ENCODE assay signal across 27 cellular contexts in the genomic region with DNA sequence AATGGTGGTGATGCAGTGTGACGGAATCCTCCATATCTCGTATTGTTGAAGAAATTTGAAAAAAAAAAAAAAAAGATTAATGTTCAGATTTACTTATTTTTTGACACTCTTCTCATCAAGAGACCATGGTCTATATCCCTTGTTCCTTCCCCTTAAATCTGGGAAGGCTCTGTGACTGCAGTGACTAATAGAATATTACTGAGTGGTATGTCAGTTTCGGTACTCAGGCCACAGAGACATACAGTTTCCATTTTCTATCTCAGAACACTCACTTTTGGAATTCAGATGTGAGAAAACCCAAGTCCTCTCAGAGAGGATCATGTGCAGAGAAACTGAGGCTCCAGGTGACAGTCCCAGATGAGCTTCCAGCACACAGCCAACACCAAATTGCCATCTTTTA.
"Had no signal": no experiment of that assay in that cellular context is flagged by ENCODE, and none has a peak within 500 bp of the region (broad histone marks: within the 10 kb centered on the region; RNA-seq: fewer than 3 reads in every experiment).

No MANE protein-coding gene starts in this region.

- H3K27me3 ChIP-seq: dorsolateral prefrontal cortex, foreskin keratinocyte, gastroesophageal sphincter, heart left ventricle, hepatocyte, left lung, neural progenitor cell, right lobe of liver, stomach, thyroid gland, vagina had no signal

- H3K4me3 ChIP-seq: gastroesophageal sphincter, heart left ventricle, hepatocyte, left lung, neural progenitor cell, right lobe of liver, smooth muscle cell, stomach, thyroid gland, vagina had no signal

- DNase-seq: dorsolateral prefrontal cortex; effector CD4-positive, alpha-beta T cell; foreskin keratinocyte; heart left ventricle; left cardiac atrium; left lung; mesendoderm; midbrain; naive thymus-derived CD4-positive, alpha-beta T cell; right lobe of liver; stimulated activated CD4-positive, alpha-beta T cell treated with anti-CD3 and anti-CD28 coated beads, Interleukin-12 subunit alpha, Interleukin-12 subunit beta, amount 100 ng/mL, for 4 hours; stimulated activated CD4-positive, alpha-beta T cell treated with anti-CD3 and anti-CD28 coated beads, Interleukin-2, amount 100 ng/mL, for 24 hours; stimulated activated CD4-positive, alpha-beta T cell treated with anti-CD3 and anti-CD28 coated beads, Interleukin-4, amount 100 ng/mL, for 24 hours; stimulated activated naive CD4-positive, alpha-beta T cell treated with Interleukin-2 at 50 U/mL for 16 hours; stomach; thyroid gland; trophoblast cell had no signal

- H3K4me1 ChIP-seq: foreskin keratinocyte, gastroesophageal sphincter, heart left ventricle, left lung, neural progenitor cell, parathyroid adenoma, right lobe of liver, stomach, thyroid gland, vagina had no signal

- H3K27ac Mint-ChIP-seq: naive thymus-derived CD4-positive, alpha-beta T cell; nephron; neural progenitor cell; progenitor cell of endocrine pancreas; stimulated activated effector memory CD8-positive, alpha-beta T cell treated with anti-CD3 and anti-CD28 coated beads, Interleukin-12 subunit alpha, Interleukin-12 subunit beta, amount 100 ng/mL, for 72 hours had no signal

- H3K9me3 Mint-ChIP-seq: neural progenitor cell had no signal

- H3K9me3 ChIP-seq: gastroesophageal sphincter, heart left ventricle, left lung, right lobe of liver, stomach, thyroid gland, vagina had no signal

- H3K4me3 Mint-ChIP-seq: naive thymus-derived CD4-positive, alpha-beta T cell; nephron; neural progenitor cell; stimulated activated effector memory CD8-positive, alpha-beta T cell treated with anti-CD3 and anti-CD28 coated beads, Interleukin-12 subunit alpha, Interleukin-12 subunit beta, amount 100 ng/mL, for 72 hours had no signal

- H3K9ac ChIP-seq: neural progenitor cell, parathyroid adenoma had no signal

- ATAC-seq: esophagus mucosa; foreskin keratinocyte; gastroesophageal sphincter; heart left ventricle; left cardiac atrium; left lung; naive thymus-derived CD4-positive, alpha-beta T cell; right lobe of liver; stimulated activated effector memory CD8-positive, alpha-beta T cell treated with anti-CD3 and anti-CD28 coated beads, Interleukin-12 subunit alpha, Interleukin-12 subunit beta, amount 100 ng/mL, for 72 hours had no signal

- H3K36me3 ChIP-seq: gastroesophageal sphincter, heart left ventricle, left lung, neural progenitor cell, right lobe of liver, stomach, thyroid gland, vagina had no signal

- H3K36me3 Mint-ChIP-seq: naive thymus-derived CD4-positive, alpha-beta T cell; neural progenitor cell; stimulated activated effector memory CD8-positive, alpha-beta T cell treated with anti-CD3 and anti-CD28 coated beads, Interleukin-12 subunit alpha, Interleukin-12 subunit beta, amount 100 ng/mL, for 72 hours had no signal

- H3K27me3 Mint-ChIP-seq: naive thymus-derived CD4-positive, alpha-beta T cell; progenitor cell of endocrine pancreas had no signal

- H3K4me1 Mint-ChIP-seq: naive thymus-derived CD4-positive, alpha-beta T cell; nephron; neural progenitor cell; stimulated activated effector memory CD8-positive, alpha-beta T cell treated with anti-CD3 and anti-CD28 coated beads, Interleukin-12 subunit alpha, Interleukin-12 subunit beta, amount 100 ng/mL, for 72 hours had no signal
